ENCODE assay signal across 23 cellular contexts in genomic region chr2:241997017-241997416, GRCh38.
DNase-seq lines count a peak whose midpoint lies in the region; ATAC-seq and TF ChIP-seq lines count a peak whose summit lies in the region.
"Had no signal": no experiment of that assay in that cellular context is flagged by ENCODE, and none has a peak within 500 bp of the region (broad histone marks: within the 10 kb centered on the region; RNA-seq: fewer than 3 reads in every experiment).

No MANE protein-coding gene starts in this region.

- intact Hi-C loops in sciatic nerve (cut with DNase I), result no loop called here
- intact Hi-C loops in transverse colon (cut with DNase I; ENCODE audit: low total_unique reads), result no loop called here

- TF ChIP-seq POLR2A in Peyer's patch (IDR thresholded peaks at IDR 0.05) (no peak), transverse colon (IDR thresholded peaks at IDR 0.05) (no peak)

- no peak for TF ChIP-seq EP300 in transverse colon (IDR thresholded peaks at IDR 0.05; ENCODE audit: low read depth)

- no peaks in the 10 kb centered on the region for H3K27me3 ChIP-seq in Peyer's patch
- peaks cover 4% of the 10 kb centered on the region for H3K27me3 ChIP-seq in transverse colon
- H3K27me3 ChIP-seq: BE2C; BLaER1 treated with 17β-estradiol and CSF1 and Interleukin-3, amounts not matched to agents 10 nM and 100 nM had no signal

- H3K27ac ChIP-seq in Peyer's patch, result no peak overlapping the region
- no peak overlapping the region for H3K27ac ChIP-seq in coronary artery
- H3K27ac ChIP-seq in transverse colon, result no peak overlapping the region
- H3K27ac ChIP-seq: A549; BLaER1 treated with 17β-estradiol and CSF1 and Interleukin-3, amounts not matched to agents 10 nM and 100 nM had no signal

- no peaks in the 10 kb centered on the region for H3K9me3 ChIP-seq in Peyer's patch
- no peaks in the 10 kb centered on the region for H3K9me3 ChIP-seq in transverse colon
- H3K9me3 ChIP-seq: A549; BE2C; BLaER1 treated with 17β-estradiol and CSF1 and Interleukin-3, amounts not matched to agents 10 nM and 100 nM had no signal

- peak in 2 of 3 donors; percentile 5 for DNase-seq in Peyer's patch
- peak; percentile 17 for DNase-seq in coronary artery (ENCODE audit: low spot score)
- peak; percentile 38 for DNase-seq in sciatic nerve (ENCODE audit: low spot score)
- DNase-seq in transverse colon, result peak; percentile 2
- no peak for DNase-seq in NOMO-1 treated with dmso at 0.1 percent for 144 hours (lab: John Stamatoyannopoulos, UW; ENCODE audit: unreplicated experiment)
- no peak for DNase-seq in T-helper 1 cell
- DNase-seq: 8988T; ACHN; AML-193; BE2C; CD4-positive, alpha-beta T cell; CD8-positive, alpha-beta memory T cell; DMS 273 treated with DMSO at 0.1 percent for 48 hours; DMS79; EL; GDM1; GOT3; H7; HCEC 1CT had no signal

- WGBS in transverse colon (ENCODE audit: low coverage in 1 of 2), 2 donors, result 93% methylated on average over 16 of the region's 16 CpGs

- H3K4me1 ChIP-seq in Peyer's patch (no peaks in the 10 kb centered on the region), transverse colon (no peaks in the 10 kb centered on the region)
- H3K4me1 ChIP-seq: A549, BE2C had no signal

- TF ChIP-seq CTCF in Peyer's patch (IDR thresholded peaks at IDR 0.05), result no peak
- TF ChIP-seq CTCF in coronary artery (IDR thresholded peaks at IDR 0.05), result no peak
- TF ChIP-seq CTCF in transverse colon (IDR thresholded peaks at IDR 0.05), result no peak

- in situ Hi-C loops in transverse colon (cut with MboI; ENCODE audit: low pct_ligation_motif_present in 1 of 4, low pct_unique_long_range_greater_than_20kb in 1 of 4, low sequenced_read_pairs in 3 of 4), result no loop called here

- ATAC-seq in sciatic nerve, result no peak
- no peak for ATAC-seq in GM21515 (IDR thresholded peaks at IDR 0.05; ENCODE audit: unreplicated experiment)
- ATAC-seq: A549, GM12878 had no signal

- no peak overlapping the region for H3K4me3 ChIP-seq in Peyer's patch
- no peak overlapping the region for H3K4me3 ChIP-seq in coronary artery
- H3K4me3 ChIP-seq in transverse colon, result no peak overlapping the region
- H3K4me3 ChIP-seq: A549; BLaER1 treated with 17β-estradiol and CSF1 and Interleukin-3, amounts not matched to agents 10 nM and 100 nM; GM12878 had no signal

- H3K36me3 ChIP-seq in Peyer's patch (no peaks in the 10 kb centered on the region), transverse colon (no peaks in the 10 kb centered on the region)
- H3K36me3 ChIP-seq: BE2C had no signal

Comparison
In these comparisons a context has a peak if more than half of its experiments do, and no peak if none do; other contexts are left out.
1. DNase-seq: peak in Peyer's patch (2 of 3), coronary artery (single experiment), sciatic nerve (single experiment) and transverse colon (single experiment); none in NOMO-1 treated with dmso at 0.1 percent for 144 hours (single experiment) and T-helper 1 cell (0 of 5).